In the genomic region with DNA sequence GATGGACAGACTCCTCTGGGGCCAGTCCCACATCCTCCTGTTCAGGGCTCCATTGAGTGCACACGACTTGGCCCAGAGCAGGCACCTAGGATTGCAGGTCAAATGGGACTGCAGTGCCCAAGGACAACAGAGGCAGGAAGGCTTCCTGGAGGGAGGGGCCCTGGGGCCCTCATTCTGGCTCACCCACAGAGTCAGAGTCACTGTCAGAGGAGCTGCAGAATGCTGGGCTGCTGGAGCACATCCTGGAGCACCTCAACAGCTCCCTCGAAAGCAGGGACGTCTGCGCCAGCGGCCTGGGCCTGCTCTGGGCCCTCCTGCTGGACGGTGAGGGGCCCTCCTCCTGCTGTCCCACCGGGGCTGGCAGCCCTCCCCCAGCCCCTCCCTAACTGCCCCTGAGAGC, we compare ENCODE assay signal across 22 cellular contexts. TPM values are rescaled to one million over a fixed set of nuclear protein-coding genes. Genes with fewer than 3 reads are reported as not detected.
DNase-seq lines count a peak whose midpoint lies in the region; ATAC-seq, FAIRE-seq and TF ChIP-seq lines count a peak whose summit lies in the region.
"Had no signal": no experiment of that assay in that cellular context is flagged by ENCODE, and none has a peak within 500 bp of the region (broad histone marks: within the 10 kb centered on the region; RNA-seq: fewer than 3 reads in every experiment).

No MANE protein-coding gene starts in this region.

- no peaks in the 10 kb centered on the region for H3K9me3 Mint-ChIP-seq in activated T-cell treated with anti-CD3 and anti-CD28 coated beads, Interleukin-2, amount 50 U/mL, for 24 hours
- no peaks in the 10 kb centered on the region for H3K9me3 Mint-ChIP-seq in activated T-cell treated with anti-CD3 and anti-CD28 coated beads, Interleukin-2, amount 50 U/mL, for 4 hours
- H3K9me3 Mint-ChIP-seq: CD8-positive, alpha-beta T cell; HFFc6 had no signal

- H3K79me2 ChIP-seq in trophoblast cell (ENCODE audit: control insufficient read depth, insufficient read depth, low read length, poor library complexity) = no peaks in the 10 kb centered on the region

- H3K27ac ChIP-seq in RWPE1 = peak overlapping the region; percentile 30
- H3K27ac ChIP-seq in kidney (ENCODE audit: low read depth in 2 of 2, low read length in 2 of 2) = no peak overlapping the region
- H3K27ac ChIP-seq in trophoblast cell (ENCODE audit: low read depth, low read length) = no peak overlapping the region
- H3K27ac ChIP-seq in coronary artery = no peak overlapping the region
- H3K27ac ChIP-seq: BLaER1 treated with 17β-estradiol and CSF1 and Interleukin-3, amounts not matched to agents 10 nM and 100 nM; HL-60 had no signal

- peaks cover 6 to 10% of the 10 kb centered on the region in 2 donors for H3K36me3 ChIP-seq in kidney (ENCODE audit: control insufficient read depth in 1 of 2, insufficient read depth in 2 of 2, low read length in 2 of 2)
- peaks cover 42 to 50% of the 10 kb centered on the region in 2 experiments for H3K36me3 ChIP-seq in trophoblast cell (ENCODE audit: control insufficient read depth in 1 of 2, insufficient read depth in 2 of 2, low read length in 2 of 2)

- no peak overlapping the region for H3K18ac ChIP-seq in trophoblast cell (ENCODE audit: low read length)

- H2BK12ac ChIP-seq in trophoblast cell (ENCODE audit: low read length) = no peak overlapping the region

- no peak overlapping the region for H3K14ac ChIP-seq in trophoblast cell (ENCODE audit: low read length)

- no peaks in the 10 kb centered on the region for H3K9me3 ChIP-seq in kidney (ENCODE audit: control insufficient read depth in 1 of 2, low read length in 2 of 2)
- H3K9me3 ChIP-seq in trophoblast cell (ENCODE audit: insufficient read depth, low read depth, low read length) = no peaks in the 10 kb centered on the region
- H3K9me3 ChIP-seq: BLaER1 treated with 17β-estradiol and CSF1 and Interleukin-3, amounts not matched to agents 10 nM and 100 nM had no signal

- no peak overlapping the region for H4K91ac ChIP-seq in trophoblast cell (ENCODE audit: low read depth, low read length)

- no peak for DNase-seq in activated T-cell treated with anti-CD3 and anti-CD28 coated beads, Interleukin-2, amount 50 U/mL, for 24 hours
- DNase-seq in activated T-cell treated with anti-CD3 and anti-CD28 coated beads, Interleukin-2, amount 50 U/mL, for 4 hours = no peak
- DNase-seq in RWPE1 (ENCODE audit: low spot score) (no peak), kidney (peak; percentile 57), NCI-H1436 (lab: John Stamatoyannopoulos, UW) (no peak), trophoblast cell (no peak), coronary artery (ENCODE audit: low spot score) (no peak)
- DNase-seq: Calu3; CD8-positive, alpha-beta T cell; DMS 273 treated with DMSO at 0.1 percent for 48 hours; DMS53; DND-41; EL; GOT3; HFFc6; IMR-90 had no signal

- H3K79me1 ChIP-seq in trophoblast cell (ENCODE audit: low read length) = no peaks in the 10 kb centered on the region

- H3K4me3 ChIP-seq in kidney (ENCODE audit: low read length in 2 of 2) (no peak overlapping the region), trophoblast cell (ENCODE audit: low read depth, low read length) (no peak overlapping the region), coronary artery (no peak overlapping the region)
- H3K4me3 ChIP-seq: BLaER1 treated with 17β-estradiol and CSF1 and Interleukin-3, amounts not matched to agents 10 nM and 100 nM; GM12878 had no signal

- H3K4me1 Mint-ChIP-seq in activated T-cell treated with anti-CD3 and anti-CD28 coated beads, Interleukin-2, amount 50 U/mL, for 24 hours (ENCODE audit: low read depth) = peaks cover 17% of the 10 kb centered on the region
- peaks cover 8% of the 10 kb centered on the region for H3K4me1 Mint-ChIP-seq in activated T-cell treated with anti-CD3 and anti-CD28 coated beads, Interleukin-2, amount 50 U/mL, for 4 hours (ENCODE audit: low read depth)

- no peak overlapping the region for H4K12ac ChIP-seq in trophoblast cell (ENCODE audit: low read depth, low read length)

- H3K4ac ChIP-seq in trophoblast cell (ENCODE audit: low read depth, low read length) = no peak overlapping the region

- FAIRE-seq in kidney (lab: Jason Lieb, UNC) = no peak
- FAIRE-seq: GM12878 had no signal

- H3K27me3 Mint-ChIP-seq in activated T-cell treated with anti-CD3 and anti-CD28 coated beads, Interleukin-2, amount 50 U/mL, for 24 hours = no peaks in the 10 kb centered on the region
- H3K27me3 Mint-ChIP-seq in activated T-cell treated with anti-CD3 and anti-CD28 coated beads, Interleukin-2, amount 50 U/mL, for 4 hours (ENCODE audit: low read depth) = no peaks in the 10 kb centered on the region
- H3K27me3 Mint-ChIP-seq: B cell had no signal

- no peaks in the 10 kb centered on the region for H3K27me3 ChIP-seq in trophoblast cell (ENCODE audit: insufficient read depth, low read length)
- H3K27me3 ChIP-seq: BLaER1 treated with 17β-estradiol and CSF1 and Interleukin-3, amounts not matched to agents 10 nM and 100 nM had no signal

- H3K23ac ChIP-seq in trophoblast cell (ENCODE audit: low read length) = no peak overlapping the region

- no peak overlapping the region for H2BK120ac ChIP-seq in trophoblast cell (ENCODE audit: insufficient read depth, low read length, poor library complexity)

- TF ChIP-seq CTCF in RWPE1 (conservative IDR thresholded peaks at IDR 0.05; ENCODE audit: low read depth) (no peak), kidney (IDR thresholded peaks at IDR 0.05; ENCODE audit: borderline replicate concordance, extremely low read depth, insufficient read depth) (no peak), coronary artery (IDR thresholded peaks at IDR 0.05) (no peak)

- no peak overlapping the region for H2AFZ ChIP-seq in trophoblast cell (ENCODE audit: insufficient read depth, low read length, poor library complexity)

- peak overlapping the region; percentile 40 for H3K27ac Mint-ChIP-seq in activated T-cell treated with anti-CD3 and anti-CD28 coated beads, Interleukin-2, amount 50 U/mL, for 24 hours
- H3K27ac Mint-ChIP-seq: B cell; CD8-positive, alpha-beta T cell; HFFc6 had no signal

- H3K4me2 ChIP-seq in trophoblast cell (ENCODE audit: low read length) = no peak overlapping the region
- H3K4me2 ChIP-seq: BLaER1 treated with 17β-estradiol and CSF1 and Interleukin-3, amounts not matched to agents 10 nM and 100 nM had no signal

- WGBS in trophoblast cell (ENCODE audit: extremely low coverage, insufficient coverage, insufficient read length) = no CpG with 5 or more reads among the region's 7 CpGs

- H2BK5ac ChIP-seq in trophoblast cell (ENCODE audit: low read depth, low read length, poor library complexity) = no peak overlapping the region

- H3K4me3 Mint-ChIP-seq in activated T-cell treated with anti-CD3 and anti-CD28 coated beads, Interleukin-2, amount 50 U/mL, for 24 hours = no peak overlapping the region
- no peak overlapping the region for H3K4me3 Mint-ChIP-seq in activated T-cell treated with anti-CD3 and anti-CD28 coated beads, Interleukin-2, amount 50 U/mL, for 4 hours
- H3K4me3 Mint-ChIP-seq: B cell; CD8-positive, alpha-beta T cell; HFFc6 had no signal

- H4K8ac ChIP-seq in trophoblast cell (ENCODE audit: low read depth, low read length) = no peak overlapping the region

- H3K36me3 Mint-ChIP-seq in activated T-cell treated with anti-CD3 and anti-CD28 coated beads, Interleukin-2, amount 50 U/mL, for 24 hours (ENCODE audit: low read depth) = peaks cover 50% of the 10 kb centered on the region
- H3K36me3 Mint-ChIP-seq in activated T-cell treated with anti-CD3 and anti-CD28 coated beads, Interleukin-2, amount 50 U/mL, for 4 hours (ENCODE audit: insufficient read depth) = peaks cover 17% of the 10 kb centered on the region

- CTCF ChIA-PET in RWPE1 (lab: Yijun Ruan, JAX) = interaction anchor here (1.5 kb wide), 1 partner anchor 56 kb away, joined by 6 read pairs; no protein-coding TSS in a partner anchor

- ATAC-seq in activated T-cell treated with anti-CD3 and anti-CD28 coated beads, Interleukin-2, amount 50 U/mL, for 4 hours = no peak
- ATAC-seq: CD8-positive, alpha-beta T cell; GM12878; HCT116 had no signal

- H2AK5ac ChIP-seq in trophoblast cell (ENCODE audit: low read length) = no peak overlapping the region

- H3K4me1 ChIP-seq in kidney (ENCODE audit: control insufficient read depth in 1 of 2, insufficient read depth in 1 of 2, low read depth in 1 of 2, low read length in 2 of 2) (no peaks in the 10 kb centered on the region), trophoblast cell (ENCODE audit: control insufficient read depth in 1 of 2, insufficient read depth in 2 of 2, low read length in 2 of 2) (no peaks in the 10 kb centered on the region)

- POLR2A ChIA-PET in RWPE1 (lab: Yijun Ruan, JAX; ENCODE audit: low non-redundant PET) = no interaction called here

- intact Hi-C loops in kidney (cut with DNase I) = no loop called here

- H3K9ac ChIP-seq in kidney (ENCODE audit: low read length in 2 of 2) (no peak overlapping the region), trophoblast cell (ENCODE audit: low read length) (no peak overlapping the region)

RNA-seq across cellular contexts. Expression of a gene that starts 15.1 kb away (rescaled TPM):
- total RNA-seq in activated T-cell treated with anti-CD3 and anti-CD28 coated beads, Interleukin-2, amount 50 U/mL, for 4 hours = 10 to 100 TPM; 67.5 to 79.5 (median 79.3) TPM
- total RNA-seq in kidney = 17.5 TPM
- 18.6 TPM for polyA plus RNA-seq in kidney (ENCODE audit: insufficient read depth, low read depth, low replicate concordance)
- 22.5 and 23.3 TPM in 2 replicates for polyA plus RNA-seq in trophoblast cell (2013)

RNA-seq across cellular contexts. Expression of a gene that starts 19.5 kb away (rescaled TPM):
- under 1 TPM; 0.60 to 0.91 (median 0.79) TPM for total RNA-seq in activated T-cell treated with anti-CD3 and anti-CD28 coated beads, Interleukin-2, amount 50 U/mL, for 4 hours
- total RNA-seq in kidney = 3.1 TPM
- polyA plus RNA-seq in kidney (ENCODE audit: insufficient read depth, low read depth, low replicate concordance) = 3.6 TPM
- 1.8 and 2.2 TPM in 2 replicates for polyA plus RNA-seq in trophoblast cell (2013)

RNA-seq across cellular contexts. Expression of a gene that starts 26.5 kb away (rescaled TPM):
- under 1 TPM in 2 of 3 donors, not detected in 1; 0.16 to 0.42 TPM for total RNA-seq in activated T-cell treated with anti-CD3 and anti-CD28 coated beads, Interleukin-2, amount 50 U/mL, for 4 hours
- 1.9 TPM for total RNA-seq in kidney
- 4.0 TPM for polyA plus RNA-seq in kidney (ENCODE audit: insufficient read depth, low read depth, low replicate concordance)
- 0.18 and 0.79 TPM in 2 replicates for polyA plus RNA-seq in trophoblast cell (2013)
- total RNA-seq: HT1080 had no signal

RNA-seq across cellular contexts. Expression of a gene that starts 26.8 kb away (rescaled TPM):
- 100 to 1,000 TPM; 235 to 292 (median 255) TPM for total RNA-seq in activated T-cell treated with anti-CD3 and anti-CD28 coated beads, Interleukin-2, amount 50 U/mL, for 4 hours
- total RNA-seq in kidney = 138 TPM
- polyA plus RNA-seq in kidney (ENCODE audit: insufficient read depth, low read depth, low replicate concordance) = 121 TPM
- polyA plus RNA-seq in trophoblast cell (2013) = 307 and 319 TPM in 2 replicates

RNA-seq across cellular contexts. Expression of a gene that starts 46.3 kb away (rescaled TPM):
- total RNA-seq in activated T-cell treated with anti-CD3 and anti-CD28 coated beads, Interleukin-2, amount 50 U/mL, for 4 hours = 10 to 100 TPM; 48.0 to 64.1 (median 57.9) TPM
- 23.5 TPM for total RNA-seq in kidney
- polyA plus RNA-seq in kidney (ENCODE audit: insufficient read depth, low read depth, low replicate concordance) = 61.2 TPM
- 26.2 and 28.9 TPM in 2 replicates for polyA plus RNA-seq in trophoblast cell (2013)
